In genomic region chr12:66329941-66330340, GRCh38 we compare ENCODE assay signal across 21 cellular contexts. TPM values are rescaled to one million over a fixed set of nuclear protein-coding genes. Genes with fewer than 3 reads are reported as not detected.
DNase-seq lines count a peak whose midpoint lies in the region; ATAC-seq and TF ChIP-seq lines count a peak whose summit lies in the region.
"Had no signal": no experiment of that assay in that cellular context is flagged by ENCODE, and none has a peak within 500 bp of the region (broad histone marks: within the 10 kb centered on the region; RNA-seq: fewer than 3 reads in every experiment).

No MANE protein-coding gene starts in this region.

- H3K27me3 ChIP-seq in IMR-90 (ENCODE audit: control insufficient read depth, insufficient read depth, low read length): no peaks in the 10 kb centered on the region
- no peaks in the 10 kb centered on the region for H3K27me3 ChIP-seq in Peyer's patch
- H3K27me3 ChIP-seq: esophagus muscularis mucosa, tibial nerve had no signal

- DNase-seq in IMR-90: peak; percentile 28
- peak; percentile 5 for DNase-seq in amniotic epithelial cell (ENCODE audit: low read depth)
- DNase-seq in fibroblast of mammary gland (ENCODE audit: low read depth): peak; percentile 11
- peak; percentile 46 for DNase-seq in stromal cell of bone marrow (ENCODE audit: low read depth)
- DNase-seq in Peyer's patch: no peak
- no peak for DNase-seq in GDM1 (lab: John Stamatoyannopoulos, UW)
- DNase-seq in NCI-H187 treated with DMSO at 0.1 percent for 48 hours (lab: John Stamatoyannopoulos, UW): no peak
- DNase-seq: activated CD8-positive, alpha-beta memory T cell treated with anti-CD3 and anti-CD28 coated beads, Interleukin-2, amount 50 U/mL, for 48 hours; activated naive CD8-positive, alpha-beta T cell treated with anti-CD3 and anti-CD28 coated beads, Interleukin-2, amount 50 U/mL, for 24 hours; DMS79 treated with DMSO at 0.1 percent for 48 hours; left colon; midbrain; NCI-H1436; NCI-H2171; nephron progenitor cell; SHP77 treated with DMSO at 0.1 percent for 48 hours; stimulated activated CD4-positive, alpha-beta T cell treated with anti-CD3 and anti-CD28 coated beads, Interleukin-1b, Interleukin-23, amount 100 ng/mL, for 48 hours; stimulated activated naive B cell treated with anti-CD40 and anti-IgM and Interleukin-4, amounts not matched to agents 10 μg/mL and 1 μg/mL and 100 μg/mL, for 72 hours had no signal

- H4K91ac ChIP-seq in IMR-90 (ENCODE audit: insufficient read depth, low read depth, low read length): no peak overlapping the region

- no peak overlapping the region for H3K4ac ChIP-seq in IMR-90 (ENCODE audit: low read depth, low read length)

- no peak overlapping the region for H2BK120ac ChIP-seq in IMR-90 (ENCODE audit: low read depth, low read length)

- H4K8ac ChIP-seq in IMR-90 (ENCODE audit: low read depth in 2 of 2, low read length in 2 of 2): no peak overlapping the region

- no peaks in the 10 kb centered on the region for H3K9me1 ChIP-seq in IMR-90 (ENCODE audit: insufficient read depth, low read length)

- H3K23ac ChIP-seq in IMR-90 (ENCODE audit: low read depth, low read length): no peak overlapping the region

- TF ChIP-seq CTCF in IMR-90 (conservative IDR thresholded peaks at IDR 0.05; ENCODE audit: low read depth, low read length): no peak
- no peak for TF ChIP-seq CTCF in fibroblast of mammary gland (conservative IDR thresholded peaks at IDR 0.05; ENCODE audit: control insufficient read depth, insufficient read depth, low read depth, low read length)
- TF ChIP-seq CTCF in Peyer's patch (IDR thresholded peaks at IDR 0.05): no peak

- H3K9ac ChIP-seq in IMR-90 (ENCODE audit: low read depth, low read length): no peak overlapping the region

- no peak for TF ChIP-seq RAD21 in IMR-90 (IDR thresholded peaks at IDR 0.05; ENCODE audit: low read length)

- no peaks in the 10 kb centered on the region for H3K79me1 ChIP-seq in IMR-90 (ENCODE audit: low read depth in 1 of 2, low read length in 2 of 2)

- H4K5ac ChIP-seq in IMR-90 (ENCODE audit: low read depth, low read length): no peak overlapping the region

- peaks cover 5% of the 10 kb centered on the region; the same call in 1 of the 2 replicates for H3K36me3 ChIP-seq in IMR-90 (ENCODE audit: control insufficient read depth, insufficient read depth, low read length)
- peaks cover 0 to 25% (median 0%) of the 10 kb centered on the region in 3 donors for H3K36me3 ChIP-seq in Peyer's patch
- H3K36me3 ChIP-seq: HAP-1 had no signal

- H3K4me3 ChIP-seq in IMR-90 (ENCODE audit: insufficient read depth, low read depth, low read length) (no peak overlapping the region), fibroblast of mammary gland (ENCODE audit: control insufficient read depth, low read depth, low read length) (no peak overlapping the region), Peyer's patch (no peak overlapping the region)
- H3K4me3 ChIP-seq: esophagus muscularis mucosa, HAP-1, tibial nerve had no signal

- no peak overlapping the region for H2BK20ac ChIP-seq in IMR-90 (ENCODE audit: low read depth, low read length)

- H2BK15ac ChIP-seq in IMR-90 (ENCODE audit: low read depth, low read length): no peak overlapping the region

- H3K9me3 ChIP-seq in IMR-90 (ENCODE audit: control insufficient read depth, insufficient read depth, low read length) (no peaks in the 10 kb centered on the region), Peyer's patch (no peaks in the 10 kb centered on the region)
- H3K9me3 ChIP-seq: esophagus muscularis mucosa, HAP-1, tibial nerve had no signal

- intact Hi-C loops in IMR-90 (cut with micrococcal nuclease): no loop called here

- H3K56ac ChIP-seq in IMR-90 (ENCODE audit: extremely low read depth, insufficient read depth, low read length): no peak overlapping the region

- TF ChIP-seq POLR2A in IMR-90 (IDR thresholded peaks at IDR 0.05; ENCODE audit: low read depth, low read length) (no peak), Peyer's patch (IDR thresholded peaks at IDR 0.05) (no peak)

- H3K4me1 ChIP-seq in IMR-90 (ENCODE audit: control insufficient read depth, insufficient read depth, low read length): no peaks in the 10 kb centered on the region
- no peaks in the 10 kb centered on the region for H3K4me1 ChIP-seq in Peyer's patch
- H3K4me1 ChIP-seq: esophagus muscularis mucosa, HAP-1, tibial nerve had no signal

- H2AFZ ChIP-seq in IMR-90 (replicated peaks; ENCODE audit: low read length, poor library complexity): no peak overlapping the region

- no peak overlapping the region for H3K14ac ChIP-seq in IMR-90 (replicated peaks; ENCODE audit: low read depth, low read length)

- H2AK5ac ChIP-seq in IMR-90 (ENCODE audit: low read depth, low read length): no peak overlapping the region

- POLR2A ChIA-PET in IMR-90 (lab: Charles Lee; ENCODE audit: unreplicated experiment): no interaction called here

- ATAC-seq in IMR-90 (ENCODE audit: low read depth): no peak
- ATAC-seq: activated naive CD8-positive, alpha-beta T cell treated with anti-CD3 and anti-CD28 coated beads, Interleukin-2, amount 50 U/mL, for 24 hours; left colon; stimulated activated naive B cell treated with anti-CD40 and anti-IgM and Interleukin-4, amounts not matched to agents 10 μg/mL and 1 μg/mL and 100 μg/mL, for 72 hours had no signal

- dilution Hi-C loops in IMR-90 (cut with HindIII; ENCODE audit: low sequenced_read_pairs, unreplicated experiment): no loop called here

- no TSS peak for BruUV-seq in IMR-90 (replicated peaks; lab: Mats Ljungman, UMichigan)

- in situ Hi-C loops in IMR-90 (cut with MboI; ENCODE audit: low sequenced_read_pairs): no loop called here

- no peak overlapping the region for H2BK5ac ChIP-seq in IMR-90 (ENCODE audit: low read depth, low read length, poor library complexity, severe bottlenecking)

- CTCF ChIA-PET in IMR-90 (lab: Yijun Ruan, JAX): interaction anchor here (0.6 kb wide), 1 partner anchor 8 kb away, joined by 3 read pairs; no protein-coding TSS in a partner anchor

- no peak overlapping the region for H2AK9ac ChIP-seq in IMR-90 (replicated peaks; ENCODE audit: low read depth, low read length, poor library complexity)

- no peak overlapping the region for H3K18ac ChIP-seq in IMR-90 (ENCODE audit: low read depth, low read length)

- WGBS in IMR-90 (ENCODE audit: extremely low coverage in 2 of 2, insufficient read length in 1 of 2), 2 experiments: no CpG with 5 or more reads among the region's 5 CpGs

- no peak overlapping the region for H3K4me2 ChIP-seq in IMR-90 (ENCODE audit: low read depth, low read length)

- H3K27ac ChIP-seq in IMR-90 (ENCODE audit: insufficient read depth, low read length): no peak overlapping the region
- no peak overlapping the region for H3K27ac ChIP-seq in Peyer's patch
- H3K27ac ChIP-seq: esophagus muscularis mucosa, tibial nerve had no signal

- no peaks in the 10 kb centered on the region for H4K20me1 ChIP-seq in IMR-90 (ENCODE audit: insufficient read depth, low read length)

TF ChIP-seq in IMR-90, 13 proteins besides CTCF, POLR2A, EP300 and RAD21:
- no peak for TF ChIP-seq RFX5 (IDR thresholded peaks at IDR 0.05; ENCODE audit: low read depth, low read length)
- no peak for TF ChIP-seq MAFK (IDR thresholded peaks at IDR 0.05; ENCODE audit: low read depth, low read length)
- TF ChIP-seq RCOR1 (IDR thresholded peaks at IDR 0.05; ENCODE audit: insufficient replicate concordance, low read length): no peak
- no peak for TF ChIP-seq NFE2L2 (IDR thresholded peaks at IDR 0.05; ENCODE audit: low read depth, low read length)
- TF ChIP-seq ELK1 (IDR thresholded peaks at IDR 0.05; ENCODE audit: borderline replicate concordance, low read depth, low read length): no peak
- TF ChIP-seq CEBPB (IDR thresholded peaks at IDR 0.05; ENCODE audit: low read depth, low read length): no peak

RNA-seq across cellular contexts. Expression of gene HELB, which starts 27.6 kb away (rescaled TPM):
- total RNA-seq in IMR-90 (2012; rRNA removed) (2.9 and 3.6 TPM in 2 replicates), Peyer's patch (10 to 100 TPM in 2 of 4 donors, 1 to 10 TPM in 2; 6.1 to 19.8 (median 8.3) TPM)
- polyA plus RNA-seq in IMR-90 (2012; rRNA removed): 0.49 and 0.72 TPM in 2 replicates
- polyA plus RNA-seq in IMR-90 (2012; cell fraction: cytosol; rRNA removed): 0.16 and 0.22 TPM in 2 replicates
- polyA plus RNA-seq in IMR-90 (2012; cell fraction: nucleus; rRNA removed; ENCODE audit: low replicate concordance): 0.39 and 2.5 TPM in 2 replicates

Comparison
In these comparisons a context has a peak if more than half of its experiments do, and no peak if none do; other contexts are left out.
1. DNase-seq: peak in IMR-90 (single experiment), amniotic epithelial cell (single experiment), fibroblast of mammary gland (single experiment) and stromal cell of bone marrow (single experiment); none in Peyer's patch (0 of 3), GDM1 (single experiment) and NCI-H187 treated with DMSO at 0.1 percent for 48 hours (single experiment).